Comparison of ENCODE assay signal across 26 cellular contexts in genomic region chr7:86222806-86223205, GRCh38.
"Had no signal": no experiment of that assay in that cellular context is flagged by ENCODE, and none has a peak within 500 bp of the region (broad histone marks: within the 10 kb centered on the region; RNA-seq: fewer than 3 reads in every experiment).

No MANE protein-coding gene starts in this region.

- H3K9me3 ChIP-seq: suprapubic skin, testis, thoracic aorta, thyroid gland, tibial artery, transverse colon, upper lobe of right lung, uterus, vagina had no signal

- H3K27me3 ChIP-seq: stomach, suprapubic skin, testis, thyroid gland, tibial artery, tibial nerve, transverse colon, upper lobe of left lung, upper lobe of right lung, uterus, vagina had no signal

- H3K27ac ChIP-seq: stomach, suprapubic skin, testis, thoracic aorta, thyroid gland, tibial artery, tibial nerve, transverse colon, upper lobe of left lung, upper lobe of right lung, uterus, vagina had no signal

- H3K4me1 ChIP-seq: stomach, suprapubic skin, testis, thyroid gland, tibial artery, tibial nerve, transverse colon, upper lobe of left lung, upper lobe of right lung, uterus, vagina had no signal

- H3K36me3 ChIP-seq: stomach, suprapubic skin, thoracic aorta, thyroid gland, tibial artery, tibial nerve, transverse colon, upper lobe of left lung, upper lobe of right lung, uterus, vagina had no signal

- H3K4me3 ChIP-seq: stomach, suprapubic skin, testis, thoracic aorta, thyroid gland, tibial artery, tibial nerve, transverse colon, upper lobe of left lung, upper lobe of right lung, uterus, vagina had no signal

- DNase-seq: stimulated activated CD4-positive, alpha-beta T cell treated with anti-CD3 and anti-CD28 coated beads, Interleukin-2, amount 100 ng/mL, for 48 hours; stimulated activated CD4-positive, alpha-beta T cell treated with anti-CD3 and anti-CD28 coated beads, Interleukin-4, amount 100 ng/mL, for 1 hour; stimulated activated CD4-positive, alpha-beta T cell treated with anti-CD3 and anti-CD28 coated beads, Interleukin-4, amount 100 ng/mL, for 24 hours; stimulated activated CD4-positive, alpha-beta T cell treated with anti-CD3 and anti-CD28 coated beads, Interleukin-4, amount 100 ng/mL, for 4 hours; stimulated activated CD8-positive, alpha-beta memory T cell treated with anti-CD3 and anti-CD28 coated beads, Interleukin-4, amount 100 ng/mL, for 48 hours; stimulated activated naive B cell treated with anti-CD40 and anti-IgM and Interleukin-4, amounts not matched to agents 10 μg/mL and 1 μg/mL and 100 μg/mL, for 72 hours; stimulated activated naive CD4-positive, alpha-beta T cell; stimulated activated naive CD4-positive, alpha-beta T cell treated with Interleukin-2 at 50 U/mL for 16 hours; stimulated activated naive CD8-positive, alpha-beta T cell treated with anti-CD3 and anti-CD28 coated beads, Interleukin-15, amount 100 ng/mL, for 72 hours; stimulated activated naive CD8-positive, alpha-beta T cell treated with anti-CD3 and anti-CD28 coated beads, Interleukin-15, Interleukin-2, amounts not matched to agents 100 U/mL and 50 U/mL, for 24 hours; stomach; substantia nigra; testis; thyroid gland; tibial artery; transverse colon; upper lobe of left lung; upper lobe of right lung; uterus had no signal

- ATAC-seq: stimulated activated effector memory CD8-positive, alpha-beta T cell treated with anti-CD3 and anti-CD28 coated beads, Interleukin-12 subunit alpha, Interleukin-12 subunit beta, amount 100 ng/mL, for 72 hours; stimulated activated memory B cell treated with anti-CD40 and anti-IgM and Interleukin-4, amounts not matched to agents 10 μg/mL and 1 μg/mL and 100 μg/mL, for 72 hours; stimulated activated naive B cell treated with anti-CD40 and anti-IgM and Interleukin-4, amounts not matched to agents 10 μg/mL and 1 μg/mL and 100 μg/mL, for 72 hours; stimulated activated naive CD8-positive, alpha-beta T cell treated with anti-CD3 and anti-CD28 coated beads, Interleukin-15, amount 100 ng/mL, for 72 hours; stimulated activated naive CD8-positive, alpha-beta T cell treated with anti-CD3 and anti-CD28 coated beads, Interleukin-15, Interleukin-2, amounts not matched to agents 100 U/mL and 50 U/mL, for 24 hours; upper lobe of right lung had no signal

- FAIRE-seq: urothelium cell line had no signal
